In the genomic region with DNA sequence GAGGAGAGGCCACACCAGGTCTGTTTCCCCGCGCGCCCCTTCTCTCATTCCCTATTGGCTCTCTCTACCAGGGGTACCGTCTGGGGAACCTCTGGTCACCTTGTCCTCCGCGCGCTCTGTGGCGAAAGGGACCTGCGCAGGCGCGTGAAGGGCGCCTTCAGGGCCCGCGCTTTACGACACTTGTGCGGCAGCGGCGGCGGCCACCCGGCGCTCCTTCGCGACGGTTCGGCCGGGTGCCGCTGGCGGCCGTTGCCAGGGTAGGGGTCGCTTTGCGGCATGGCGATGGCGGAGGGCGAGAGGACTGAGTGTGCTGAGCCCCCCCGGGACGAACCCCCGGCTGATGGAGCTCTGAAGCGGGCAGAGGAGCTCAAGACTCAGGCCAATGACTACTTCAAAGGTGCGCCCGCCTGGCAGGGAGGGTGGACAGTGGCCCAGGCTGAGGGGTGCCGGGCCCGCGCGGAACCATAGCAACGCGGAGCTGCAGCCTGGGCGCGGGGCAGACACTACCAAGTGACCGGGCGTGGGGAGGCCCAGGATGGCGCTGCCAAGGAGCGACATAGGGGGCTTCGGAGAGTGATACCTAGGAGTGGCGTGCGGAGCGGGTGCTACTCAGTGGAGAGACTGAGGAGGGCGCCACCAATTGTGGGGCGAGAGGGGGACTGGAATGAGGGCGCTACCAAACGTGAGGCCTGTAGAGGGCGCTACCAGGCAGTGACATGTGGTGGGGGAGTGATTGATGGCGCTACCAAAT, we compare ENCODE assay signal across 8 cellular contexts.
DNase-seq lines count a peak whose midpoint lies in the region; ATAC-seq and TF ChIP-seq lines count a peak whose summit lies in the region.

A gene with protein sequence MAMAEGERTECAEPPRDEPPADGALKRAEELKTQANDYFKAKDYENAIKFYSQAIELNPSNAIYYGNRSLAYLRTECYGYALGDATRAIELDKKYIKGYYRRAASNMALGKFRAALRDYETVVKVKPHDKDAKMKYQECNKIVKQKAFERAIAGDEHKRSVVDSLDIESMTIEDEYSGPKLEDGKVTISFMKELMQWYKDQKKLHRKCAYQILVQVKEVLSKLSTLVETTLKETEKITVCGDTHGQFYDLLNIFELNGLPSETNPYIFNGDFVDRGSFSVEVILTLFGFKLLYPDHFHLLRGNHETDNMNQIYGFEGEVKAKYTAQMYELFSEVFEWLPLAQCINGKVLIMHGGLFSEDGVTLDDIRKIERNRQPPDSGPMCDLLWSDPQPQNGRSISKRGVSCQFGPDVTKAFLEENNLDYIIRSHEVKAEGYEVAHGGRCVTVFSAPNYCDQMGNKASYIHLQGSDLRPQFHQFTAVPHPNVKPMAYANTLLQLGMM (plus strand): TSS at position 267 of the 751 bp plus-strand sequence. CDS start 10 bp downstream, at position 277.

- ATAC-seq in HG02943 (IDR thresholded peaks at IDR 0.05; ENCODE audit: low read depth, unreplicated experiment) (peak; percentile 42), HG03571 (IDR thresholded peaks at IDR 0.05; ENCODE audit: unreplicated experiment) (no peak)

- in situ Hi-C loops in GM13977 (cut with MboI; ENCODE audit: low pct_unique_long_range_greater_than_20kb, low sequenced_read_pairs, unreplicated experiment), result no loop called here

- TF ChIP-seq CTCF in GM13977 (IDR thresholded peaks at IDR 0.05; ENCODE audit: extremely low read depth, insufficient read depth, missing control alignments) (peak; percentile 96), retinal pigment epithelial cell (conservative IDR thresholded peaks at IDR 0.05; ENCODE audit: low read depth, low read length) (peak; percentile 96)

- peak; percentile 97 for DNase-seq in GM13977 (ENCODE audit: low spot score)
- peak; percentile 80 for DNase-seq in NCI-H2029 treated with DMSO at 0.1 percent for 48 hours (lab: John Stamatoyannopoulos, UW)
- peak; percentile 86 for DNase-seq in T1000 (lab: John Stamatoyannopoulos, UW)
- DNase-seq in astrocyte of the hippocampus (ENCODE audit: low read depth, low spot score), result peak; percentile 97
- peak; percentile 68 to 76 for DNase-seq in hippocampal formation (lab: John Stamatoyannopoulos, UW)
- DNase-seq in retinal pigment epithelial cell (ENCODE audit: low read depth), result peak; percentile 69

- peak within 1 kb of the TSS; percentile 97 for H3K4me3 ChIP-seq in retinal pigment epithelial cell (ENCODE audit: low read length)
